In the genomic region with DNA sequence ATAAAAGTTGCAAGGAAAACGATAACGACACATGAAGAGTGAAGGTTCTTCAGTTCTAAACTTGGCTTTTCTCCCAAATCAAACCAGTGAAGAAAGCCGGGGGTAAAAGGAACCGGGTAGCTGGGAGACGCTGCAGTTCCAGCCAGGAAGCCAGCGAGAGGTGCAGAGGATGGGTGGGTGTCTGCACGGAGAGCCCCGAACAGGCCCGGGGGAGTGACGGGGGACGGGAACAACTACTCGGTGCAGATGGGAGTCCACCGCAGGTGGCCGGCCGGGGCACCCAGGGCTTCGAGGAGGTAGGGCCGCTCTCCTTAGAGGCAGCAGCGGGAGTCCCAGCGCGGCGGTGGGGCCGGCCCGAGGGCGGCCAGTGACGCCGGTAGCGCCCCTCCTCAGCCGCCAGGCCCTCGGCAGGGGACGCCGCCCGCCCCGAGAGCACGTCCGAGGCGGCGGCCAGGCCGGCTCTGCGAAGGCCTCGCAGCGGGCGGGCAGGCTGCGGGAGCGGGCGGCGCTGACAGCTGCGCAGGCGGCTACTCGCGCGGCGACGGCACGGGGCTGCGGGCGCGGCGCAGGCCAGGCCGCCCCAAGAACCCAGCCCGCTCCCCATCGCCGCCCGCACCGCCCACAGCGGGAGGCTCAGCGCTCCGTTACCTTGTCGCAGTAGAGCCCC, we compare ENCODE assay signal across 8 cellular contexts. TPM values are rescaled to one million over a fixed set of nuclear protein-coding genes. Genes with fewer than 3 reads are reported as not detected.
DNase-seq lines count a peak whose midpoint lies in the region; ATAC-seq and TF ChIP-seq lines count a peak whose summit lies in the region.

No MANE protein-coding gene starts in this region.

- TF ChIP-seq CTCF in fibroblast of the aortic adventitia (IDR thresholded peaks at IDR 0.05; ENCODE audit: insufficient read depth, low read length) (no peak), neural cell (IDR thresholded peaks at IDR 0.05; ENCODE audit: poor library complexity, severe bottlenecking) (no peak)

- no peaks in the 10 kb centered on the region for H3K36me3 ChIP-seq in neural cell (ENCODE audit: insufficient read depth, low read length)
- H3K36me3 ChIP-seq in thymus (ENCODE audit: control insufficient read depth, insufficient read depth), result no peaks in the 10 kb centered on the region

- no peak for TF ChIP-seq EP300 in neural cell (conservative IDR thresholded peaks at IDR 0.05; ENCODE audit: poor library complexity, severe bottlenecking)

- H4K20me1 ChIP-seq in neural cell (ENCODE audit: insufficient read depth), result no peaks in the 10 kb centered on the region

- peaks cover 46% of the 10 kb centered on the region for H3K79me2 ChIP-seq in neural cell (replicated peaks; ENCODE audit: insufficient read depth, low read length)

- peaks cover 15% of the 10 kb centered on the region for H3F3A ChIP-seq in neural cell (ENCODE audit: insufficient read depth, low read length, poor library complexity, severe bottlenecking)

- no peak for TF ChIP-seq RAD21 in neural cell (conservative IDR thresholded peaks at IDR 0.05)

- peaks cover 18% of the 10 kb centered on the region for H3K4me1 ChIP-seq in thymus (ENCODE audit: control insufficient read depth, insufficient read depth, low read length)

- peak; percentile 62 for ATAC-seq in HG02642 (IDR thresholded peaks at IDR 0.05; ENCODE audit: poor library complexity, unreplicated experiment)

- H2AFZ ChIP-seq in neural cell (ENCODE audit: low read depth, low read length), result peak overlapping the region; percentile 61

- DNase-seq in NCI-H526 (lab: John Stamatoyannopoulos, UW), result peak; percentile 9 to 68
- DNase-seq in NCI-H526 treated with DMSO at 0.1 percent for 48 hours (lab: John Stamatoyannopoulos, UW), result no peak
- DNase-seq in NCI-H1092 treated with DMSO at 0.1 percent for 48 hours (lab: John Stamatoyannopoulos, UW), result peak; percentile 51
- peak; percentile 21 for DNase-seq in activated T-cell treated with anti-CD3 and anti-CD28 coated beads for 4 hours
- DNase-seq in fibroblast of the aortic adventitia (ENCODE audit: low read depth), result peak; percentile 36

- H3K4me3 ChIP-seq in fibroblast of the aortic adventitia (ENCODE audit: low read depth, low read length) (peak overlapping the region; percentile 84), neural cell (ENCODE audit: low read length) (peak overlapping the region; percentile 82), thymus (ENCODE audit: low read length) (peak overlapping the region; percentile 81)

- under 1% methylated on average over 68 of the region's 68 CpGs for WGBS in thymus

- no peaks in the 10 kb centered on the region for H3K9me3 ChIP-seq in neural cell (ENCODE audit: low read length)
- no peaks in the 10 kb centered on the region for H3K9me3 ChIP-seq in thymus (ENCODE audit: control insufficient read depth)

- H3K27ac ChIP-seq in neural cell (ENCODE audit: low read length) (peak overlapping the region; percentile 88), thymus (ENCODE audit: low read depth) (peak overlapping the region; percentile 98)

- H3K9ac ChIP-seq in neural cell (ENCODE audit: low read length), result peak overlapping the region; percentile 92

- H3K4me2 ChIP-seq in neural cell (ENCODE audit: low read length), result peak overlapping the region; percentile 99

- H3K9me2 ChIP-seq in neural cell (ENCODE audit: insufficient read depth, low read length), result no peaks in the 10 kb centered on the region

- H3K27me3 ChIP-seq in neural cell (ENCODE audit: insufficient read depth, low read depth, low read length), result no peaks in the 10 kb centered on the region
- no peaks in the 10 kb centered on the region for H3K27me3 ChIP-seq in thymus (ENCODE audit: control insufficient read depth, insufficient read depth)

TF ChIP-seq in neural cell, 6 proteins besides CTCF, POLR2A, EP300 and RAD21:
- TF ChIP-seq, protein P1, sequence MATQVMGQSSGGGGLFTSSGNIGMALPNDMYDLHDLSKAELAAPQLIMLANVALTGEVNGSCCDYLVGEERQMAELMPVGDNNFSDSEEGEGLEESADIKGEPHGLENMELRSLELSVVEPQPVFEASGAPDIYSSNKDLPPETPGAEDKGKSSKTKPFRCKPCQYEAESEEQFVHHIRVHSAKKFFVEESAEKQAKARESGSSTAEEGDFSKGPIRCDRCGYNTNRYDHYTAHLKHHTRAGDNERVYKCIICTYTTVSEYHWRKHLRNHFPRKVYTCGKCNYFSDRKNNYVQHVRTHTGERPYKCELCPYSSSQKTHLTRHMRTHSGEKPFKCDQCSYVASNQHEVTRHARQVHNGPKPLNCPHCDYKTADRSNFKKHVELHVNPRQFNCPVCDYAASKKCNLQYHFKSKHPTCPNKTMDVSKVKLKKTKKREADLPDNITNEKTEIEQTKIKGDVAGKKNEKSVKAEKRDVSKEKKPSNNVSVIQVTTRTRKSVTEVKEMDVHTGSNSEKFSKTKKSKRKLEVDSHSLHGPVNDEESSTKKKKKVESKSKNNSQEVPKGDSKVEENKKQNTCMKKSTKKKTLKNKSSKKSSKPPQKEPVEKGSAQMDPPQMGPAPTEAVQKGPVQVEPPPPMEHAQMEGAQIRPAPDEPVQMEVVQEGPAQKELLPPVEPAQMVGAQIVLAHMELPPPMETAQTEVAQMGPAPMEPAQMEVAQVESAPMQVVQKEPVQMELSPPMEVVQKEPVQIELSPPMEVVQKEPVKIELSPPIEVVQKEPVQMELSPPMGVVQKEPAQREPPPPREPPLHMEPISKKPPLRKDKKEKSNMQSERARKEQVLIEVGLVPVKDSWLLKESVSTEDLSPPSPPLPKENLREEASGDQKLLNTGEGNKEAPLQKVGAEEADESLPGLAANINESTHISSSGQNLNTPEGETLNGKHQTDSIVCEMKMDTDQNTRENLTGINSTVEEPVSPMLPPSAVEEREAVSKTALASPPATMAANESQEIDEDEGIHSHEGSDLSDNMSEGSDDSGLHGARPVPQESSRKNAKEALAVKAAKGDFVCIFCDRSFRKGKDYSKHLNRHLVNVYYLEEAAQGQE (IDR thresholded peaks at IDR 0.05; ENCODE audit: borderline replicate concordance), result peak; percentile 0
- no peak for TF ChIP-seq EZH2 (IDR thresholded peaks at IDR 0.05; ENCODE audit: borderline replicate concordance, insufficient read depth, low read length, poor library complexity, severe bottlenecking)
- TF ChIP-seq MXI1 (conservative IDR thresholded peaks at IDR 0.05; ENCODE audit: poor library complexity, severe bottlenecking), result no peak
- no peak for TF ChIP-seq TAF1 (IDR thresholded peaks at IDR 0.05; ENCODE audit: low read depth)
- TF ChIP-seq SMC3 (conservative IDR thresholded peaks at IDR 0.05; ENCODE audit: poor library complexity), result peak; percentile 32
- TF ChIP-seq POLR2AphosphoS5 (IDR thresholded peaks at IDR 0.05), result no peak

RNA-seq across cellular contexts. Expression of a gene that starts 0.5 kb away (rescaled TPM):
- total RNA-seq in fibroblast of the aortic adventitia (ENCODE audit: low replicate concordance), result 107 and 129 TPM in 2 replicates
- polyA plus RNA-seq in neural cell (67.3 and 70.6 TPM in 2 replicates), thymus (72.6 TPM)
- 192 and 206 TPM in 2 replicates for polyA minus RNA-seq in neural cell

RNA-seq across cellular contexts. Expression of a gene that starts 26.9 kb away (rescaled TPM):
- 30.4 and 35.3 TPM in 2 replicates for total RNA-seq in fibroblast of the aortic adventitia (ENCODE audit: low replicate concordance)
- 182 and 238 TPM in 2 replicates for polyA plus RNA-seq in neural cell
- 111 and 131 TPM in 2 replicates for polyA minus RNA-seq in neural cell
- 74.4 TPM for polyA plus RNA-seq in thymus

RNA-seq across cellular contexts. Expression of a gene that starts 48.2 kb away (rescaled TPM):
- total RNA-seq in fibroblast of the aortic adventitia (ENCODE audit: low replicate concordance), result 19.7 and 54.9 TPM in 2 replicates
- 0.32 and 1.6 TPM in 2 replicates for polyA plus RNA-seq in neural cell
- 0.49 and 2.5 TPM in 2 replicates for polyA minus RNA-seq in neural cell
- polyA plus RNA-seq in thymus, result 2.9 TPM
